ENCODE assay signal across 8 cellular contexts in genomic region chr14:64707661-64708060, GRCh38. TPM values are rescaled to one million over a fixed set of nuclear protein-coding genes. Genes with fewer than 3 reads are reported as not detected.
A peak's percentile ranks its signal among the peaks of the same experiment; 100 is the strongest.
DNase-seq lines count a peak whose midpoint lies in the region; ATAC-seq and TF ChIP-seq lines count a peak whose summit lies in the region.
"Had no signal": no experiment of that assay in that cellular context is flagged by ENCODE, and none has a peak within 500 bp of the region (broad histone marks: within the 10 kb centered on the region; RNA-seq: fewer than 3 reads in every experiment).

No MANE protein-coding gene starts in this region.

- H3K79me2 ChIP-seq in smooth muscle cell (ENCODE audit: low read depth), result peaks cover 55% of the 10 kb centered on the region

- peak in 1 of 2 experiments; percentile 22 for DNase-seq in HL-60 (ENCODE audit: low read depth in 1 of 2, low spot score in 1 of 2)
- DNase-seq in T-helper 22 cell (ENCODE audit: low read depth), result peak; percentile 36
- peak; percentile 65 to 72 for DNase-seq in foreskin fibroblast
- no peak for DNase-seq in smooth muscle cell (lab: John Stamatoyannopoulos, UW; ENCODE audit: unreplicated experiment)
- no peak for DNase-seq in sciatic nerve (ENCODE audit: low spot score)
- DNase-seq in dedifferentiated amniotic fluid mesenchymal stem cell (ENCODE audit: extremely low spot score), result no peak
- DNase-seq in Kasumi-1 (lab: John Stamatoyannopoulos, UW), result no peak
- DNase-seq: dermis blood vessel endothelial cell had no signal

- 16% methylated on average over 7 of the region's 7 CpGs for WGBS in smooth muscle cell (ENCODE audit: low lambda C conversion rate)

- peaks cover 27% of the 10 kb centered on the region for H4K20me1 ChIP-seq in smooth muscle cell (ENCODE audit: low read depth)

- H3K4me3 ChIP-seq in HL-60 (replicated peaks; ENCODE audit: insufficient read depth, low read length) (no peak overlapping the region), foreskin fibroblast (ENCODE audit: low read depth in 1 of 2, low read length in 2 of 2) (no peak overlapping the region), smooth muscle cell (peak overlapping the region; percentile 24)

- no peaks in the 10 kb centered on the region for H3K36me3 ChIP-seq in smooth muscle cell (ENCODE audit: low read depth)

- peaks cover 19% of the 10 kb centered on the region for H3F3A ChIP-seq in smooth muscle cell (ENCODE audit: low read depth)

- TF ChIP-seq CTCF in HL-60 (IDR thresholded peaks at IDR 0.05; ENCODE audit: insufficient read depth, low read length), result no peak
- TF ChIP-seq CTCF in foreskin fibroblast (IDR thresholded peaks at IDR 0.05; ENCODE audit: low read depth, low read length), result no peak
- TF ChIP-seq CTCF in smooth muscle cell (IDR thresholded peaks at IDR 0.05; ENCODE audit: borderline replicate concordance, insufficient read depth, poor library complexity, severe bottlenecking), result no peak

- peak overlapping the region; percentile 97 for H3K4me2 ChIP-seq in smooth muscle cell

- no peaks in the 10 kb centered on the region for H3K27me3 ChIP-seq in HL-60 (ENCODE audit: insufficient read depth, poor library complexity, severe bottlenecking)
- H3K27me3 ChIP-seq in smooth muscle cell (ENCODE audit: low read depth), result no peaks in the 10 kb centered on the region

- H3K4me1 ChIP-seq in smooth muscle cell (ENCODE audit: low read depth), result peaks cover 59% of the 10 kb centered on the region

- peak overlapping the region; percentile 91 for H3K9ac ChIP-seq in smooth muscle cell (ENCODE audit: low read depth)

- H3K9me3 ChIP-seq in smooth muscle cell (replicated peaks; ENCODE audit: low read depth), result no peaks in the 10 kb centered on the region

- H3K27ac ChIP-seq in HL-60 (replicated peaks), result peak overlapping the region; percentile 89
- H3K27ac ChIP-seq in smooth muscle cell (ENCODE audit: low read depth), result peak overlapping the region; percentile 97

- intact Hi-C loops in sciatic nerve (cut with DNase I), result no loop called here

- no peak overlapping the region for H2AFZ ChIP-seq in smooth muscle cell (ENCODE audit: low read depth)

- ATAC-seq in sciatic nerve, result no peak

RNA-seq across cellular contexts. Expression of gene PLEKHG3, which starts 3.4 kb away (rescaled TPM):
- total RNA-seq in smooth muscle cell, result 15.6 and 17.6 TPM in 2 replicates
- 18.3 and 21.9 TPM in 2 replicates for polyA plus RNA-seq in smooth muscle cell
- total RNA-seq in sciatic nerve, result 101 TPM

Comparison
In these comparisons a context has a peak if more than half of its experiments do, and no peak if none do; other contexts are left out.
1. DNase-seq: peak in T-helper 22 cell (single experiment) and foreskin fibroblast (2 of 2); none in smooth muscle cell (single experiment), sciatic nerve (single experiment), dedifferentiated amniotic fluid mesenchymal stem cell (single experiment) and Kasumi-1 (0 of 2).